ENCODE assay signal across 16 cellular contexts in the genomic region with DNA sequence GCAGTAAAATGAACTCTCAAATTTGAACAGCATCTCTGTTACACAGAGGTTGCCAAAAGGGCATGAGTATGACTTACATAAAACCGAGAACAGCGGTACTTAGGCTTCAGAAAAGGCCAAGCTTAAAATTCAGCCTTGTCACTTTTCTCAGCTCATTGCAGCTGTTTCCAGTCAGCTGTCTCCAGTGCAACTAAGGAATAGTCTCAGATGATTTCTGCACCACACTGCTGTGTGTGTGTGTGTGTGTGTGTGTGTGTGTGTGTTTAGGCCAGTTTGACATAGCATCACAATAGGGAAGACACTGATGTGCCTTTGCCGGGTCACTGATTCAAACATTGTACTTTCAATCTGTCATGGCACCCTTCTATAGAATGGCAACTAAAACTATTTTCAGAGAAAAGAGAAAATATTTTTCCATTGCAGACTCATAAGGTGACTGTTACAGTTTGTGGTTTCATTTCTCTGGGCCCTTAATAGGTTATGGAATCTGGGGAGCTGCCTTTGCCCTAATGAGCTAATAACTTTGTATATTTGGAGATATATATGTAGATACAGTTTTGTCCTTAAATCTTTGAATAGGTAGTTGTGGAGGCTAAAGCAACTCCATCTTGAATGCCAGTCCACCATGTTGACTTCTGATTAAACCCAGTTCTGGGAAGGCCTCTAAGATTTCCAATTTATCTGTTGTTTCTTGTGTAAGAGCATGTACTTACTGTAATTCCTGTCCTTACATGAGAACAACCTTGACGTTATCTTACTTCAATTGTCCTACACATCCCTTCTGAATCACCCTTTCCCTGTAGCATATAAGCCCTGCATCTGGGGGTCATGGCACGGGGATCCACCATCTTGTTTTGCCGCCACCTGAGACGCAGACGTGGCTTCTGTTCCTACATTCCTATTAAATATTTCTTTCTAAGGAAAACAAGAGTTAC. TPM values are rescaled to one million over a fixed set of nuclear protein-coding genes. Genes with fewer than 3 reads are reported as not detected.
DNase-seq lines count a peak whose midpoint lies in the region; ATAC-seq and TF ChIP-seq lines count a peak whose summit lies in the region.
"Had no signal": no experiment of that assay in that cellular context is flagged by ENCODE, and none has a peak within 500 bp of the region (broad histone marks: within the 10 kb centered on the region; RNA-seq: fewer than 3 reads in every experiment).

No MANE protein-coding gene starts in this region.

- H3K27me3 ChIP-seq in breast epithelium = no peaks in the 10 kb centered on the region
- H3K27me3 ChIP-seq in uterus = no peaks in the 10 kb centered on the region
- no peaks in the 10 kb centered on the region for H3K27me3 ChIP-seq in gastrocnemius medialis
- H3K27me3 ChIP-seq: esophagus squamous epithelium, stomach had no signal

- H3K36me3 ChIP-seq in breast epithelium (no peaks in the 10 kb centered on the region), uterus (no peaks in the 10 kb centered on the region), gastrocnemius medialis (no peaks in the 10 kb centered on the region)

- ATAC-seq in gastrocnemius medialis = no peak

- no peaks in the 10 kb centered on the region for H3K4me1 ChIP-seq in breast epithelium
- peaks cover 0 to 14% of the 10 kb centered on the region in 2 donors for H3K4me1 ChIP-seq in uterus
- H3K4me1 ChIP-seq in gastrocnemius medialis = peaks cover 10 to 14% of the 10 kb centered on the region in 2 donors

- in situ Hi-C loops in gastrocnemius medialis (cut with MboI; ENCODE audit: low sequenced_read_pairs in 4 of 4) = loop anchor here in 2 of 4 donors (25.0 kb wide), 1 partner anchor 611 kb away; a partner anchor contains a TSS

- CTCF ChIA-PET in MCF 10A (lab: Yijun Ruan, JAX) = interaction anchor here (0.6 to 8.6 kb wide), 9 partner anchors 8 to 1467 kb away, joined by 3 to 177 read pairs (median 4); no protein-coding TSS in a partner anchor

- TF ChIP-seq POLR2A in breast epithelium (IDR thresholded peaks at IDR 0.05) (no peak), uterus (IDR thresholded peaks at IDR 0.05) (no peak), gastrocnemius medialis (IDR thresholded peaks at IDR 0.05) (no peak), lower leg skin (IDR thresholded peaks at IDR 0.05) (no peak)

- DNase-seq in MCF 10A (ENCODE audit: unreplicated experiment) = no peak
- DNase-seq in breast epithelium (ENCODE audit: low spot score in 2 of 2) = no peak
- DNase-seq in activated T-helper 1 cell treated with anti-CD3 and anti-CD28 coated beads, Interleukin-12 subunit alpha, Interleukin-12 subunit beta, Interleukin-2, Interleukin-4 antibody, amounts not matched to agents 30 ng/mL and 10 ng/mL and 1 ng/mL, durations not matched to agents 14 hours and 24 hours and 36 hours (ENCODE audit: low spot score) = no peak
- peak; percentile 31 for DNase-seq in fibroblast of villous mesenchyme (ENCODE audit: low read depth)
- peak in 1 of 2 donors; percentile 34 for DNase-seq in uterus
- DNase-seq in NCI-H1417 treated with DMSO at 0.1 percent for 48 hours (lab: John Stamatoyannopoulos, UW) = no peak
- DNase-seq in gastrocnemius medialis = no peak
- no peak for DNase-seq in lower leg skin (ENCODE audit: low spot score in 2 of 2)
- DNase-seq: activated naive CD4-positive, alpha-beta T cell treated with Interleukin-2 at 50 U/mL for 16 hours; esophagus squamous epithelium; GF-D8; mucosa of descending colon; SHP77; small intestine; stomach had no signal

- no peaks in the 10 kb centered on the region for H3K27me3 Mint-ChIP-seq in MCF 10A (ENCODE audit: insufficient read depth, unreplicated experiment)
- peaks cover 3% of the 10 kb centered on the region for H3K27me3 Mint-ChIP-seq in activated T-helper 1 cell treated with anti-CD3 and anti-CD28 coated beads, Interleukin-12 subunit alpha, Interleukin-12 subunit beta, Interleukin-2, Interleukin-4 antibody, amounts not matched to agents 30 ng/mL and 10 ng/mL and 1 ng/mL, durations not matched to agents 14 hours and 24 hours and 36 hours (ENCODE audit: insufficient read depth)

- H3K9me3 Mint-ChIP-seq in MCF 10A (ENCODE audit: unreplicated experiment) = no peaks in the 10 kb centered on the region
- no peaks in the 10 kb centered on the region for H3K9me3 Mint-ChIP-seq in activated T-helper 1 cell treated with anti-CD3 and anti-CD28 coated beads, Interleukin-12 subunit alpha, Interleukin-12 subunit beta, Interleukin-2, Interleukin-4 antibody, amounts not matched to agents 30 ng/mL and 10 ng/mL and 1 ng/mL, durations not matched to agents 14 hours and 24 hours and 36 hours

- intact Hi-C loops in MCF 10A (cut with micrococcal nuclease) = no loop called here
- intact Hi-C loops in breast epithelium (cut with DNase I; ENCODE audit: low total_unique reads) = no loop called here
- intact Hi-C loops in activated T-helper 1 cell treated with anti-CD3 and anti-CD28 coated beads, Interleukin-12 subunit alpha, Interleukin-12 subunit beta, Interleukin-2, Interleukin-4 antibody, amounts not matched to agents 30 ng/mL and 10 ng/mL and 1 ng/mL, durations not matched to agents 14 hours and 24 hours and 36 hours (cut with micrococcal nuclease) = no loop called here
- intact Hi-C loops in uterus (cut with DNase I; ENCODE audit: low total_unique reads) = no loop called here
- intact Hi-C loops in gastrocnemius medialis (cut with DNase I; ENCODE audit: low total_unique reads) = loop anchor here (10.0 kb wide), 2 partner anchors 313 to 603 kb away; a partner anchor contains a TSS
- intact Hi-C loops in lower leg skin (cut with DNase I; ENCODE audit: low total_unique reads) = loop anchor here (10.0 kb wide), 1 partner anchor 423 kb away; no protein-coding TSS in a partner anchor

- POLR2A ChIA-PET in MCF 10A (lab: Yijun Ruan, JAX) = interaction anchor here (0.6 to 1.6 kb wide), 10 partner anchors 12 to 1361 kb away, joined by 3 to 6 read pairs (median 4); a partner anchor contains a TSS

- TF ChIP-seq CTCF in MCF 10A (IDR thresholded peaks at IDR 0.05; ENCODE audit: unreplicated experiment) = no peak
- no peak for TF ChIP-seq CTCF in breast epithelium (IDR thresholded peaks at IDR 0.05)
- no peak for TF ChIP-seq CTCF in fibroblast of villous mesenchyme (IDR thresholded peaks at IDR 0.05; ENCODE audit: insufficient read depth, low read depth, low read length)
- TF ChIP-seq CTCF in uterus (IDR thresholded peaks at IDR 0.05) = no peak
- TF ChIP-seq CTCF in gastrocnemius medialis (IDR thresholded peaks at IDR 0.05 in 4 of 5, conservative IDR thresholded peaks at IDR 0.05 in 1 of 5) = no peak
- TF ChIP-seq CTCF in lower leg skin (IDR thresholded peaks at IDR 0.05) = no peak

- WGBS in lower leg skin, 2 donors = 92 to 93% methylated on average over 8 of the region's 8 CpGs

- no peaks in the 10 kb centered on the region for H3K9me3 ChIP-seq in breast epithelium
- H3K9me3 ChIP-seq in uterus = no peaks in the 10 kb centered on the region
- H3K9me3 ChIP-seq in gastrocnemius medialis = no peaks in the 10 kb centered on the region
- H3K9me3 ChIP-seq: esophagus squamous epithelium, mucosa of descending colon, stomach had no signal

- H3K4me3 ChIP-seq in breast epithelium (no peak overlapping the region), fibroblast of villous mesenchyme (ENCODE audit: low read depth, low read length) (no peak overlapping the region), uterus (no peak overlapping the region), gastrocnemius medialis (no peak overlapping the region), lower leg skin (ENCODE audit: low read depth, poor library complexity, severe bottlenecking) (no peak overlapping the region)
- H3K4me3 ChIP-seq: esophagus squamous epithelium, mucosa of descending colon, stomach had no signal

- BruUV-seq in MCF 10A (replicated peaks; lab: Mats Ljungman, UMichigan) = no TSS peak

- H3K27ac ChIP-seq in breast epithelium (no peak overlapping the region), uterus (peak overlapping the region; percentile 74 to 85), gastrocnemius medialis (no peak overlapping the region)
- H3K27ac ChIP-seq: esophagus squamous epithelium, parathyroid adenoma, stomach had no signal

- H3K36me3 Mint-ChIP-seq in MCF 10A (ENCODE audit: insufficient read depth, unreplicated experiment) = peaks cover 10% of the 10 kb centered on the region
- peaks cover 10% of the 10 kb centered on the region for H3K36me3 Mint-ChIP-seq in activated T-helper 1 cell treated with anti-CD3 and anti-CD28 coated beads, Interleukin-12 subunit alpha, Interleukin-12 subunit beta, Interleukin-2, Interleukin-4 antibody, amounts not matched to agents 30 ng/mL and 10 ng/mL and 1 ng/mL, durations not matched to agents 14 hours and 24 hours and 36 hours (ENCODE audit: low read depth)

- peak overlapping the region; percentile 70 for H3K27ac Mint-ChIP-seq in MCF 10A (ENCODE audit: low read depth, unreplicated experiment)
- H3K27ac Mint-ChIP-seq in activated T-helper 1 cell treated with anti-CD3 and anti-CD28 coated beads, Interleukin-12 subunit alpha, Interleukin-12 subunit beta, Interleukin-2, Interleukin-4 antibody, amounts not matched to agents 30 ng/mL and 10 ng/mL and 1 ng/mL, durations not matched to agents 14 hours and 24 hours and 36 hours = peak overlapping the region; percentile 51

- H3K4me3 Mint-ChIP-seq in MCF 10A (ENCODE audit: unreplicated experiment) = peak overlapping the region; percentile 10
- no peak overlapping the region for H3K4me3 Mint-ChIP-seq in activated T-helper 1 cell treated with anti-CD3 and anti-CD28 coated beads, Interleukin-12 subunit alpha, Interleukin-12 subunit beta, Interleukin-2, Interleukin-4 antibody, amounts not matched to agents 30 ng/mL and 10 ng/mL and 1 ng/mL, durations not matched to agents 14 hours and 24 hours and 36 hours

- H3K4me1 Mint-ChIP-seq in MCF 10A (ENCODE audit: insufficient read depth, unreplicated experiment) = peaks cover 40% of the 10 kb centered on the region
- H3K4me1 Mint-ChIP-seq in activated T-helper 1 cell treated with anti-CD3 and anti-CD28 coated beads, Interleukin-12 subunit alpha, Interleukin-12 subunit beta, Interleukin-2, Interleukin-4 antibody, amounts not matched to agents 30 ng/mL and 10 ng/mL and 1 ng/mL, durations not matched to agents 14 hours and 24 hours and 36 hours (ENCODE audit: low read depth) = peaks cover 41% of the 10 kb centered on the region

RNA-seq across cellular contexts. Expression of a gene that starts 4.5 kb away (rescaled TPM):
- total RNA-seq in MCF 10A (2022) (3.4 and 4.5 TPM in 2 replicates), breast epithelium (1 to 10 TPM; 1.8 to 5.7 (median 4.6) TPM), fibroblast of villous mesenchyme (4.5 and 5.6 TPM in 2 replicates), uterus (10 to 100 TPM in 1 of 4 donors, 1 to 10 TPM in 3; 2.8 to 14.3 (median 8.7) TPM), gastrocnemius medialis (1 to 10 TPM in 3 of 4 donors, under 1 TPM in 1; 0.95 to 1.9 (median 1.2) TPM), lower leg skin (1 to 10 TPM; 3.6 to 5.6 (median 3.8) TPM)
- total RNA-seq in activated T-helper 1 cell treated with anti-CD3 and anti-CD28 coated beads, Interleukin-12 subunit alpha, Interleukin-12 subunit beta, Interleukin-2, Interleukin-4 antibody, amounts not matched to agents 30 ng/mL and 10 ng/mL and 1 ng/mL, durations not matched to agents 14 hours and 24 hours and 36 hours = 8.8 and 9.0 TPM in 2 replicates

RNA-seq across cellular contexts. Expression of a gene that starts 16.8 kb away (rescaled TPM):
- total RNA-seq in MCF 10A (2022) (21.1 and 29.9 TPM in 2 replicates), breast epithelium (10 to 100 TPM; 12.3 to 15.1 (median 13.5) TPM), fibroblast of villous mesenchyme (18.4 and 21.6 TPM in 2 replicates), uterus (10 to 100 TPM in 3 of 4 donors, 1 to 10 TPM in 1; 6.5 to 29.2 (median 19.6) TPM), gastrocnemius medialis (1 to 10 TPM; 3.5 to 9.7 (median 6.6) TPM), lower leg skin (10 to 100 TPM in 3 of 4 donors, 1 to 10 TPM in 1; 9.3 to 14.1 (median 11.3) TPM)
- 26.8 and 30.1 TPM in 2 replicates for total RNA-seq in activated T-helper 1 cell treated with anti-CD3 and anti-CD28 coated beads, Interleukin-12 subunit alpha, Interleukin-12 subunit beta, Interleukin-2, Interleukin-4 antibody, amounts not matched to agents 30 ng/mL and 10 ng/mL and 1 ng/mL, durations not matched to agents 14 hours and 24 hours and 36 hours

Comparison
In these comparisons a context has a peak if more than half of its experiments do, and no peak if none do; other contexts are left out.
1. H3K27ac ChIP-seq: peak in uterus (2 of 2); none in breast epithelium (0 of 2) and gastrocnemius medialis (0 of 4).
2. intact Hi-C loops: an anchor here in gastrocnemius medialis (10.0 kb wide) and lower leg skin (10.0 kb wide); none called in MCF 10A, breast epithelium, activated T-helper 1 cell treated with anti-CD3 and anti-CD28 coated beads, Interleukin-12 subunit alpha, Interleukin-12 subunit beta, Interleukin-2, Interleukin-4 antibody, amounts not matched to agents 30 ng/mL and 10 ng/mL and 1 ng/mL, durations not matched to agents 14 hours and 24 hours and 36 hours and uterus.